8 cellular contexts compared by ENCODE assay signal in the genomic region with DNA sequence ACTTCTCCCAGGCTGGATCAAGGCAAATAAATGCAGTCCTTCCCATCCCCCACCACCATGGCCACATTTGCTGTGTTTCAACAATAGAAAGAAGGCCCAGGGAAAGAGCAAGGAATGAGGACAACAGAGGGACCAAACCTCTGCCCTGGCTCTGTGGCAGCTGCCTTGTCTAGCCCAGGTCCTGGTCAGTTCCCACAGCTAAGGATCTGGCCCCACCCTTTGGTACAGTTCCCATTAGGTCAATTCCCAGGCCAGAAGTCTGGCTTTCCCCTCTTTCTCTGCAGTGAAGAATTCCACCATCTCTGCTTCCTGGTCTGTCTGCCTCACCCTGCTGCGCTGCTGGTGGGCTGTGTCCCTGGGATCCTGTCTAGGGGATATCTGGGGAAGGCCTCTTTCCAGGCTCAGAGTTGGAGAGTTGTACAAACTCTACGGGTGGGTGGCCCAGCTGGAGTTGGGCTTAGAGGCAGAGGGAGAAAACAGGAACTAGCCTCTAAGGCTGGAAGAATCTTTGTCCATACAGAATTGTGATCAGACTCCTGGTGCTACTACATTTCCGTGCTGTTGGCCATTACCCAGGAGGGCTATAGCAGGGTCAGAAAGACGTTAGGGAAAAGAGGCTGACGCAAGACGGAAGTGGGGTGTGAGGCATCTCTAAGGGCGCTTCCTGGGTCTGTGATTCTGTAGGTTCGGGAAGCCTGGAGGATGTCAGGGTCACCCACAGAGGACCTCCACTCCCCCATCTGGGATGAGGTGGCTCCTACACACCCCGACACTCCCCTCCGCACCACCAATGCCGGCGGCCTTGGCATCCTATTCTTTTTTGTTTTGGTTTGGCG. TPM values are rescaled to one million over a fixed set of nuclear protein-coding genes. Genes with fewer than 3 reads are reported as not detected.
DNase-seq lines count a peak whose midpoint lies in the region; ATAC-seq, FAIRE-seq and TF ChIP-seq lines count a peak whose summit lies in the region.

No MANE protein-coding gene starts in this region.

- H3K36me3 ChIP-seq in cardiac muscle cell, result peaks cover 8% of the 10 kb centered on the region

- no peak overlapping the region for H3K4me3 ChIP-seq in cardiac muscle cell

- H3K9me3 Mint-ChIP-seq in activated CD8-positive, alpha-beta memory T cell treated with anti-CD3 and anti-CD28 coated beads, Interleukin-2, amount 10 ng/mL, durations not matched to agents 7 days and 5 days (ENCODE audit: low read depth), result no peaks in the 10 kb centered on the region
- H3K9me3 Mint-ChIP-seq in WTC11, result no peaks in the 10 kb centered on the region

- DNase-seq in activated CD8-positive, alpha-beta memory T cell treated with anti-CD3 and anti-CD28 coated beads, Interleukin-2, amount 10 ng/mL, durations not matched to agents 7 days and 5 days, result no peak
- DNase-seq in activated CD8-positive, alpha-beta memory T cell treated with anti-CD3 and anti-CD28 coated beads for 24 hours, result no peak
- DNase-seq in WTC11 (ENCODE audit: low spot score), result no peak
- DNase-seq in cardiac muscle cell (ENCODE audit: low read depth in 1 of 2, low spot score in 1 of 2), result peak in 1 of 2 donors; percentile 94
- DNase-seq in posterior vena cava (ENCODE audit: low spot score), result peak; percentile 90
- DNase-seq in GM12892 (ENCODE audit: insufficient read length), result no peak
- no peak for DNase-seq in DMS79 (lab: John Stamatoyannopoulos, UW)
- DNase-seq in SHP77 treated with DMSO at 0.1 percent for 48 hours (lab: John Stamatoyannopoulos, UW), result no peak

- H3K36me3 Mint-ChIP-seq in activated CD8-positive, alpha-beta memory T cell treated with anti-CD3 and anti-CD28 coated beads, Interleukin-2, amount 10 ng/mL, durations not matched to agents 7 days and 5 days, result peaks cover 25% of the 10 kb centered on the region
- peaks cover 22% of the 10 kb centered on the region for H3K36me3 Mint-ChIP-seq in WTC11

- H3K27me3 Mint-ChIP-seq in activated CD8-positive, alpha-beta memory T cell treated with anti-CD3 and anti-CD28 coated beads, Interleukin-2, amount 10 ng/mL, durations not matched to agents 7 days and 5 days, result no peaks in the 10 kb centered on the region
- H3K27me3 Mint-ChIP-seq in WTC11 (ENCODE audit: low read depth), result no peaks in the 10 kb centered on the region

- intact Hi-C loops in posterior vena cava (cut with DNase I), result no loop called here

- no peaks in the 10 kb centered on the region for H3K9me3 ChIP-seq in cardiac muscle cell (ENCODE audit: low read depth)

- POLR2A ChIA-PET in WTC11 (lab: Charles Lee), result interaction anchor here (0.6 to 2.2 kb wide), 5 partner anchors 24 to 188 kb away, joined by 3 to 8 read pairs (median 4); a partner anchor contains a TSS

- peaks cover 19% of the 10 kb centered on the region for H3K4me1 ChIP-seq in cardiac muscle cell (ENCODE audit: low read depth)

- CTCF ChIA-PET in activated CD8-positive, alpha-beta memory T cell treated with anti-CD3 and anti-CD28 coated beads, Interleukin-2, amount 10 ng/mL, durations not matched to agents 7 days and 5 days (lab: Charles Lee), result interaction anchor here (0.9 to 7.0 kb wide), 17 partner anchors 9 to 181 kb away, joined by 3 to 89 read pairs (median 6); a partner anchor contains a TSS
- CTCF ChIA-PET in WTC11 (lab: Charles Lee), result interaction anchor here (0.6 to 3.4 kb wide), 15 partner anchors 10 to 239 kb away, joined by 3 to 40 read pairs (median 6); a partner anchor contains a TSS

- FAIRE-seq in GM12892 (lab: Jason Lieb, UNC), result no peak

- H3K27ac ChIP-seq in cardiac muscle cell, result peak overlapping the region; percentile 92

- TF ChIP-seq POLR2A in GM12892 (IDR thresholded peaks at IDR 0.05; ENCODE audit: low read depth, low read length), result no peak

- H3K4me1 Mint-ChIP-seq in activated CD8-positive, alpha-beta memory T cell treated with anti-CD3 and anti-CD28 coated beads, Interleukin-2, amount 10 ng/mL, durations not matched to agents 7 days and 5 days, result peaks cover 62% of the 10 kb centered on the region
- peaks cover 65% of the 10 kb centered on the region for H3K4me1 Mint-ChIP-seq in WTC11

- TF ChIP-seq CTCF in WTC11 (IDR thresholded peaks at IDR 0.05), result no peak
- no peak for TF ChIP-seq CTCF in cardiac muscle cell (IDR thresholded peaks at IDR 0.05; ENCODE audit: low read depth, low read length)

- peak; percentile 0 for ATAC-seq in activated CD8-positive, alpha-beta memory T cell treated with anti-CD3 and anti-CD28 coated beads, Interleukin-2, amount 10 ng/mL, durations not matched to agents 7 days and 5 days
- peak; percentile 0 for ATAC-seq in WTC11

- H3K4me3 Mint-ChIP-seq in activated CD8-positive, alpha-beta memory T cell treated with anti-CD3 and anti-CD28 coated beads, Interleukin-2, amount 10 ng/mL, durations not matched to agents 7 days and 5 days, result peak overlapping the region; percentile 87
- H3K4me3 Mint-ChIP-seq in WTC11, result peak overlapping the region; percentile 91

- peak overlapping the region; percentile 95 for H3K27ac Mint-ChIP-seq in activated CD8-positive, alpha-beta memory T cell treated with anti-CD3 and anti-CD28 coated beads, Interleukin-2, amount 10 ng/mL, durations not matched to agents 7 days and 5 days
- peak overlapping the region; percentile 96 for H3K27ac Mint-ChIP-seq in WTC11

- no peaks in the 10 kb centered on the region for H3K27me3 ChIP-seq in cardiac muscle cell

TF ChIP-seq in WTC11, 78 proteins besides CTCF, POLR2A, EP300 and RAD21:
- TF ChIP-seq, protein P1, sequence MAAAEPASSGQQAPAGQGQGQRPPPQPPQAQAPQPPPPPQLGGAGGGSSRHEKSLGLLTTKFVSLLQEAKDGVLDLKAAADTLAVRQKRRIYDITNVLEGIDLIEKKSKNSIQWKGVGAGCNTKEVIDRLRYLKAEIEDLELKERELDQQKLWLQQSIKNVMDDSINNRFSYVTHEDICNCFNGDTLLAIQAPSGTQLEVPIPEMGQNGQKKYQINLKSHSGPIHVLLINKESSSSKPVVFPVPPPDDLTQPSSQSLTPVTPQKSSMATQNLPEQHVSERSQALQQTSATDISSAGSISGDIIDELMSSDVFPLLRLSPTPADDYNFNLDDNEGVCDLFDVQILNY (CRISPR knock-in tag; IDR thresholded peaks at IDR 0.05), result no peak
- TF ChIP-seq, protein P2, sequence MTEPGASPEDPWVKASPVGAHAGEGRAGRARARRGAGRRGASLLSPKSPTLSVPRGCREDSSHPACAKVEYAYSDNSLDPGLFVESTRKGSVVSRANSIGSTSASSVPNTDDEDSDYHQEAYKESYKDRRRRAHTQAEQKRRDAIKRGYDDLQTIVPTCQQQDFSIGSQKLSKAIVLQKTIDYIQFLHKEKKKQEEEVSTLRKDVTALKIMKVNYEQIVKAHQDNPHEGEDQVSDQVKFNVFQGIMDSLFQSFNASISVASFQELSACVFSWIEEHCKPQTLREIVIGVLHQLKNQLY (CRISPR knock-in tag; IDR thresholded peaks at IDR 0.05), result no peak
TF ChIP-seq in WTC11: peak in this region for 0.

RNA-seq across cellular contexts. Expression of a gene that starts 1.0 kb away (rescaled TPM):
- total RNA-seq in activated CD8-positive, alpha-beta memory T cell treated with anti-CD3 and anti-CD28 coated beads, Interleukin-2, amount 10 ng/mL, durations not matched to agents 7 days and 5 days, result 10 to 100 TPM; 69.4 to 83.9 TPM
- total RNA-seq in WTC11 (2021), result 105 to 108 TPM (median 105 TPM) in 3 replicates
- total RNA-seq in cardiac muscle cell, result 183 and 204 TPM in 2 replicates
- 346 and 367 TPM in 2 replicates for polyA plus RNA-seq in cardiac muscle cell
- 10 to 100 TPM; 54.3 to 57.9 TPM for total RNA-seq in posterior vena cava
- polyA plus RNA-seq in GM12892 (2012; ENCODE audit: missing spikeins), result 101 TPM

RNA-seq across cellular contexts. Expression of a gene that starts 2.4 kb away (rescaled TPM):
- total RNA-seq in activated CD8-positive, alpha-beta memory T cell treated with anti-CD3 and anti-CD28 coated beads, Interleukin-2, amount 10 ng/mL, durations not matched to agents 7 days and 5 days, result under 1 TPM; 0.30 to 0.38 TPM
- total RNA-seq in WTC11 (2021), result 9.1 to 11.2 TPM (median 10.0 TPM) in 3 replicates
- 0.88 and 4.0 TPM in 2 replicates for total RNA-seq in cardiac muscle cell
- 1.9 and 3.5 TPM in 2 replicates for polyA plus RNA-seq in cardiac muscle cell
- total RNA-seq in posterior vena cava, result 100 to 1,000 TPM in 1 of 2 donors, 10 to 100 TPM in 1; 28.0 to 125 TPM
- 0.06 TPM for polyA plus RNA-seq in GM12892 (2012; ENCODE audit: missing spikeins)

RNA-seq across cellular contexts. Expression of a gene that starts 13.9 kb away (rescaled TPM):
- total RNA-seq in activated CD8-positive, alpha-beta memory T cell treated with anti-CD3 and anti-CD28 coated beads, Interleukin-2, amount 10 ng/mL, durations not matched to agents 7 days and 5 days, result 1 to 10 TPM; 1.1 to 5.8 TPM
- 0.48 to 1.0 TPM (median 0.85 TPM) in 3 replicates for total RNA-seq in WTC11 (2021)
- not detected in 2 replicates for total RNA-seq in cardiac muscle cell
- 0.50 TPM in 1 of 2 replicates, not detected in the other for polyA plus RNA-seq in cardiac muscle cell
- total RNA-seq in posterior vena cava, result 100 to 1,000 TPM in 1 of 2 donors, 10 to 100 TPM in 1; 40.4 to 101 TPM
- polyA plus RNA-seq in GM12892 (2012; ENCODE audit: missing spikeins), result not detected

RNA-seq across cellular contexts. Expression of a gene that starts 22.2 kb away (rescaled TPM):
- total RNA-seq in activated CD8-positive, alpha-beta memory T cell treated with anti-CD3 and anti-CD28 coated beads, Interleukin-2, amount 10 ng/mL, durations not matched to agents 7 days and 5 days, result not detected
- total RNA-seq in WTC11 (2021) (1.9 to 2.5 TPM (median 2.2 TPM) in 3 replicates), cardiac muscle cell (1.0 TPM in 1 of 2 replicates, not detected in the other), posterior vena cava (not detected)
- 3.1 TPM in 1 of 2 replicates, not detected in the other for polyA plus RNA-seq in cardiac muscle cell
- polyA plus RNA-seq in GM12892 (2012; ENCODE audit: missing spikeins), result not detected

RNA-seq across cellular contexts. Expression of a gene that starts 23.9 kb away (rescaled TPM):
- 10 to 100 TPM; 47.0 to 53.5 TPM for total RNA-seq in activated CD8-positive, alpha-beta memory T cell treated with anti-CD3 and anti-CD28 coated beads, Interleukin-2, amount 10 ng/mL, durations not matched to agents 7 days and 5 days
- total RNA-seq in WTC11 (2021), result 40.1 to 44.8 TPM (median 40.7 TPM) in 3 replicates
- total RNA-seq in cardiac muscle cell, result 31.3 and 36.9 TPM in 2 replicates
- polyA plus RNA-seq in cardiac muscle cell, result 44.7 and 54.7 TPM in 2 replicates
- total RNA-seq in posterior vena cava, result 10 to 100 TPM; 12.7 to 17.3 TPM
- 15.7 TPM for polyA plus RNA-seq in GM12892 (2012; ENCODE audit: missing spikeins)

Comparison
In these comparisons a context has a peak if more than half of its experiments do, and no peak if none do; other contexts are left out.
1. RNA of a gene that starts 13.9 kb away (total RNA-seq): 40.4 to 101 TPM in posterior vena cava; 1.1 to 5.8 TPM in activated CD8-positive, alpha-beta memory T cell treated with anti-CD3 and anti-CD28 coated beads, Interleukin-2, amount 10 ng/mL, durations not matched to agents 7 days and 5 days, 0.48 to 1.0 TPM in WTC11 and not detected in cardiac muscle cell; every median in the first group is over 4 times any median in the second.